ENCODE assay signal across 23 cellular contexts in genomic region chr16:35325936-35326335, GRCh38.
"Had no signal": no experiment of that assay in that cellular context is flagged by ENCODE, and none has a peak within 500 bp of the region (broad histone marks: within the 10 kb centered on the region; RNA-seq: fewer than 3 reads in every experiment).

No MANE protein-coding gene starts in this region.

- H3K27me3 ChIP-seq: esophagus muscularis mucosa, foreskin keratinocyte, gastroesophageal sphincter, hepatocyte, left lung had no signal

- H3K79me2 ChIP-seq: hepatocyte had no signal

- FAIRE-seq: colon, endothelial cell of umbilical vein, frontal cortex, islet of Langerhans, keratinocyte had no signal

- DNase-seq: dermis blood vessel endothelial cell; dorsolateral prefrontal cortex; effector CD4-positive, alpha-beta T cell; effector memory CD4-positive, alpha-beta T cell; foreskin keratinocyte; heart left ventricle; hypothalamus; left cardiac atrium; left lung; left ventricle myocardium superior; lower lobe of right lung; mesenchymal stem cell; mucosa of descending colon; naive B cell had no signal

- ATAC-seq: foreskin keratinocyte, gastroesophageal sphincter, heart left ventricle, left cardiac atrium, left lung, left ventricle myocardium superior, lower lobe of right lung, mucosa of descending colon had no signal

- H3K27ac ChIP-seq: coronary artery, dorsolateral prefrontal cortex, esophagus muscularis mucosa, foreskin keratinocyte, gastroesophageal sphincter, heart left ventricle, hepatocyte, left lung, lower lobe of right lung had no signal

- H3K4me3 ChIP-seq: coronary artery, dorsolateral prefrontal cortex, esophagus muscularis mucosa, gastroesophageal sphincter, heart left ventricle, hepatocyte, left lung, lower lobe of right lung, mucosa of descending colon had no signal

- H3K4me2 ChIP-seq: hepatocyte had no signal

- H2AFZ ChIP-seq: hepatocyte had no signal

- H3K36me3 ChIP-seq: esophagus muscularis mucosa, gastroesophageal sphincter, heart left ventricle, left lung, lower lobe of right lung had no signal

- H3K4me1 ChIP-seq: esophagus muscularis mucosa, foreskin keratinocyte, gastroesophageal sphincter, heart left ventricle, left lung, lower lobe of right lung had no signal
